Comparison of ENCODE assay signal across 1 cellular context in genomic region chr9:111598730-111599091, GRCh38.
TF ChIP-seq lines count a peak whose summit lies in the region.

No MANE protein-coding gene starts in this region.

TF ChIP-seq in HepG2, 621 proteins besides CTCF, POLR2A, EP300 and RAD21:
- peak; percentile 56 for TF ChIP-seq ZFX (CRISPR knock-in tag; IDR thresholded peaks at IDR 0.05; ENCODE audit: low read depth)
- TF ChIP-seq ZNF33B (CRISPR knock-in tag; IDR thresholded peaks at IDR 0.05) = no peak
- TF ChIP-seq ZMYM3 (CRISPR knock-in tag; IDR thresholded peaks at IDR 0.05) = no peak; the same call in 1 of the 2 replicates
- peak; percentile 14; the same call in 1 of the 2 replicates for TF ChIP-seq NR2C2 (CRISPR knock-in tag; IDR thresholded peaks at IDR 0.05; ENCODE audit: borderline replicate concordance)
- TF ChIP-seq, protein P1, sequence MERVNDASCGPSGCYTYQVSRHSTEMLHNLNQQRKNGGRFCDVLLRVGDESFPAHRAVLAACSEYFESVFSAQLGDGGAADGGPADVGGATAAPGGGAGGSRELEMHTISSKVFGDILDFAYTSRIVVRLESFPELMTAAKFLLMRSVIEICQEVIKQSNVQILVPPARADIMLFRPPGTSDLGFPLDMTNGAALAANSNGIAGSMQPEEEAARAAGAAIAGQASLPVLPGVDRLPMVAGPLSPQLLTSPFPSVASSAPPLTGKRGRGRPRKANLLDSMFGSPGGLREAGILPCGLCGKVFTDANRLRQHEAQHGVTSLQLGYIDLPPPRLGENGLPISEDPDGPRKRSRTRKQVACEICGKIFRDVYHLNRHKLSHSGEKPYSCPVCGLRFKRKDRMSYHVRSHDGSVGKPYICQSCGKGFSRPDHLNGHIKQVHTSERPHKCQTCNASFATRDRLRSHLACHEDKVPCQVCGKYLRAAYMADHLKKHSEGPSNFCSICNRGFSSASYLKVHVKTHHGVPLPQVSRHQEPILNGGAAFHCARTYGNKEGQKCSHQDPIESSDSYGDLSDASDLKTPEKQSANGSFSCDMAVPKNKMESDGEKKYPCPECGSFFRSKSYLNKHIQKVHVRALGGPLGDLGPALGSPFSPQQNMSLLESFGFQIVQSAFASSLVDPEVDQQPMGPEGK (CRISPR knock-in tag; IDR thresholded peaks at IDR 0.05) = peak; percentile 80
- TF ChIP-seq ZFY (CRISPR knock-in tag; IDR thresholded peaks at IDR 0.05) = peak; percentile 34; the same call in 1 of the 2 replicates
- TF ChIP-seq ZNF337 (CRISPR knock-in tag; IDR thresholded peaks at IDR 0.05; ENCODE audit: borderline replicate concordance, low read depth) = no peak
- TF ChIP-seq, protein P2, sequence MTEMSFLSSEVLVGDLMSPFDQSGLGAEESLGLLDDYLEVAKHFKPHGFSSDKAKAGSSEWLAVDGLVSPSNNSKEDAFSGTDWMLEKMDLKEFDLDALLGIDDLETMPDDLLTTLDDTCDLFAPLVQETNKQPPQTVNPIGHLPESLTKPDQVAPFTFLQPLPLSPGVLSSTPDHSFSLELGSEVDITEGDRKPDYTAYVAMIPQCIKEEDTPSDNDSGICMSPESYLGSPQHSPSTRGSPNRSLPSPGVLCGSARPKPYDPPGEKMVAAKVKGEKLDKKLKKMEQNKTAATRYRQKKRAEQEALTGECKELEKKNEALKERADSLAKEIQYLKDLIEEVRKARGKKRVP (CRISPR knock-in tag; IDR thresholded peaks at IDR 0.05) = no peak
- TF ChIP-seq PHF8 (CRISPR knock-in tag; IDR thresholded peaks at IDR 0.05) = 0 out of 2 replicates have a peak, but pooled peaks have one; percentile 0
- TF ChIP-seq, protein P3, sequence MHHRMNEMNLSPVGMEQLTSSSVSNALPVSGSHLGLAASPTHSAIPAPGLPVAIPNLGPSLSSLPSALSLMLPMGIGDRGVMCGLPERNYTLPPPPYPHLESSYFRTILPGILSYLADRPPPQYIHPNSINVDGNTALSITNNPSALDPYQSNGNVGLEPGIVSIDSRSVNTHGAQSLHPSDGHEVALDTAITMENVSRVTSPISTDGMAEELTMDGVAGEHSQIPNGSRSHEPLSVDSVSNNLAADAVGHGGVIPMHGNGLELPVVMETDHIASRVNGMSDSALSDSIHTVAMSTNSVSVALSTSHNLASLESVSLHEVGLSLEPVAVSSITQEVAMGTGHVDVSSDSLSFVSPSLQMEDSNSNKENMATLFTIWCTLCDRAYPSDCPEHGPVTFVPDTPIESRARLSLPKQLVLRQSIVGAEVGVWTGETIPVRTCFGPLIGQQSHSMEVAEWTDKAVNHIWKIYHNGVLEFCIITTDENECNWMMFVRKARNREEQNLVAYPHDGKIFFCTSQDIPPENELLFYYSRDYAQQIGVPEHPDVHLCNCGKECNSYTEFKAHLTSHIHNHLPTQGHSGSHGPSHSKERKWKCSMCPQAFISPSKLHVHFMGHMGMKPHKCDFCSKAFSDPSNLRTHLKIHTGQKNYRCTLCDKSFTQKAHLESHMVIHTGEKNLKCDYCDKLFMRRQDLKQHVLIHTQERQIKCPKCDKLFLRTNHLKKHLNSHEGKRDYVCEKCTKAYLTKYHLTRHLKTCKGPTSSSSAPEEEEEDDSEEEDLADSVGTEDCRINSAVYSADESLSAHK (CRISPR knock-in tag; IDR thresholded peaks at IDR 0.05; ENCODE audit: borderline replicate concordance) = no peak
- no peak for TF ChIP-seq ZNF263 (CRISPR knock-in tag; IDR thresholded peaks at IDR 0.05)
- 0 out of 2 replicates have a peak, but pooled peaks have one; percentile 0 for TF ChIP-seq POLR2G (IDR thresholded peaks at IDR 0.05; ENCODE audit: low read depth, low read length)
- TF ChIP-seq RBFOX2 (IDR thresholded peaks at IDR 0.05; ENCODE audit: low read depth, low read length) = 0 out of 2 replicates have a peak, but pooled peaks have one; percentile 2
- peak; percentile 83; the same call in 1 of the 2 replicates for TF ChIP-seq ZNF768 (CRISPR knock-in tag; IDR thresholded peaks at IDR 0.05)
- TF ChIP-seq RCOR2 (CRISPR knock-in tag; IDR thresholded peaks at IDR 0.05) = 0 out of 2 replicates have a peak, but pooled peaks have one; percentile 9
- 0 out of 2 replicates have a peak, but pooled peaks have one; percentile 8 for TF ChIP-seq POLR2AphosphoS5 (IDR thresholded peaks at IDR 0.05; ENCODE audit: low read depth, low read length)
- no peak for TF ChIP-seq BCL6 (CRISPR knock-in tag; IDR thresholded peaks at IDR 0.05)
- TF ChIP-seq TCF7 (IDR thresholded peaks at IDR 0.05; ENCODE audit: low read depth) = no peak
- TF ChIP-seq ZNF619 (CRISPR knock-in tag; IDR thresholded peaks at IDR 0.05) = no peak
- no peak for TF ChIP-seq ZNF296 (CRISPR knock-in tag; conservative IDR thresholded peaks at IDR 0.05)
- TF ChIP-seq, protein P4, sequence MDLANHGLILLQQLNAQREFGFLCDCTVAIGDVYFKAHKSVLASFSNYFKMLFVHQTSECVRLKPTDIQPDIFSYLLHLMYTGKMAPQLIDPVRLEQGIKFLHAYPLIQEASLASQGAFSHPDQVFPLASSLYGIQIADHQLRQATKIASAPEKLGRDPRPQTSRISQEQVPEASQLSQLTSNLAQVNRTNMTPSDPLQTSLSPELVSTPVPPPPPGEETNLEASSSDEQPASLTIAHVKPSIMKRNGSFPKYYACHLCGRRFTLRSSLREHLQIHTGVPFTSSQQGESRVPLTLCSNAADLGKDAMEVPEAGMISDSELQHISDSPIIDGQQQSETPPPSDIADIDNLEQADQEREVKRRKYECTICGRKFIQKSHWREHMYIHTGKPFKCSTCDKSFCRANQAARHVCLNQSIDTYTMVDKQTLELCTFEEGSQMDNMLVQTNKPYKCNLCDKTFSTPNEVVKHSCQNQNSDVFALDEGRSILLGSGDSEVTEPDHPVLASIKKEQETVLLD (CRISPR knock-in tag; IDR thresholded peaks at IDR 0.05; ENCODE audit: low read depth) = no peak; the same call in 1 of the 2 replicates
- no peak for TF ChIP-seq KLF11 (CRISPR knock-in tag; IDR thresholded peaks at IDR 0.05)
- no peak for TF ChIP-seq ZNF883 (CRISPR knock-in tag; IDR thresholded peaks at IDR 0.05; ENCODE audit: not compliant biosample characterization)
- no peak for TF ChIP-seq REPIN1 (CRISPR knock-in tag; IDR thresholded peaks at IDR 0.05; ENCODE audit: borderline replicate concordance, low read depth)
- TF ChIP-seq ZC3H13 (CRISPR knock-in tag; IDR thresholded peaks at IDR 0.05) = no peak
- no peak for TF ChIP-seq ELF1 (CRISPR knock-in tag; IDR thresholded peaks at IDR 0.05)
- 0 out of 2 replicates have a peak, but pooled peaks have one; percentile 10 for TF ChIP-seq ATF7-NPFF (CRISPR knock-in tag; IDR thresholded peaks at IDR 0.05; ENCODE audit: low read depth)
- no peak for TF ChIP-seq HES4 (CRISPR knock-in tag; IDR thresholded peaks at IDR 0.05; ENCODE audit: borderline replicate concordance)
- TF ChIP-seq HNF4A (CRISPR knock-in tag; IDR thresholded peaks at IDR 0.05) = peak; percentile 36; the same call in 1 of the 2 replicates
- TF ChIP-seq SIX1 (CRISPR knock-in tag; IDR thresholded peaks at IDR 0.05; ENCODE audit: borderline replicate concordance) = 0 out of 2 replicates have a peak, but pooled peaks have one; percentile 39
- TF ChIP-seq CEBPB (IDR thresholded peaks at IDR 0.05; ENCODE audit: borderline replicate concordance, low read depth, low read length) = peak; percentile 37; the same call in 1 of the 2 replicates
- TF ChIP-seq ZEB1 (IDR thresholded peaks at IDR 0.05; ENCODE audit: insufficient replicate concordance, low read depth) = peak; percentile 10
- no peak for TF ChIP-seq ZNF121 (CRISPR knock-in tag; IDR thresholded peaks at IDR 0.05)
- TF ChIP-seq SALL1 (CRISPR knock-in tag; IDR thresholded peaks at IDR 0.05) = 0 out of 2 replicates have a peak, but pooled peaks have one; percentile 10
- no peak for TF ChIP-seq RBAK (CRISPR knock-in tag; IDR thresholded peaks at IDR 0.05)
- peak; percentile 6; the same call in 1 of the 2 replicates for TF ChIP-seq FOSL2 (CRISPR knock-in tag; IDR thresholded peaks at IDR 0.05)
